Comparison of ENCODE assay signal across 10 cellular contexts in the genomic region with DNA sequence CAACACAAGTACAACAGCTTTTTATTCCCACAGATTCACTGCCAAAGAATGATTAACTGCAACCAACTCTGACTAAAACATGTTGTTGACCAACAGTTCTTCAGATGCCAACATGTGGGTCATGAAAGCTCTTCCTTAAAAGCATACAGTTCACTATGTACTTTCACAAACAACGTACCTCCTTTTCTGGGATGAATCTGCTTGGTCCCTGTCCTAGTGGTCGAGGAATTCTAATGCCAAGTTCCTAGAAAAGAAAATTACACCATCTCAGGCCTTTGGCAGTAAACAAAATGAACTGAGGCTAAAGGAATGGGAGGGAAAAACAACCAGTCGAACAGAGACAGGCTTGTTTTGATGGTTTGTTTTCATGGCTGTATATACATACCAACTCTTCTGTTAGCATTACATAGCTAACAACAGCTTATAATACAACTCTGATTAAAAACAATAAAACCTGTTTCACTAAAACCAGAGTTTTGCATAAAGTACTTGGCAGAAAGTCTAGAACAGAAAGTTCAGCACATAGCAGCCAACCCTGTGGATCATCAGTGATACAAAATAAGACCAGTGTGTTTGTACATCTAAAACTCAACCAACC.
DNase-seq lines count a peak whose midpoint lies in the region; ATAC-seq, FAIRE-seq and TF ChIP-seq lines count a peak whose summit lies in the region.
"Had no signal": no experiment of that assay in that cellular context is flagged by ENCODE, and none has a peak within 500 bp of the region (broad histone marks: within the 10 kb centered on the region; RNA-seq: fewer than 3 reads in every experiment).

No MANE protein-coding gene starts in this region.

- no peak for TF ChIP-seq POLR2A in H1 (IDR thresholded peaks at IDR 0.05; ENCODE audit: control extremely low read depth in 1 of 2, low read depth in 2 of 2, low read length in 2 of 2)

- WGBS in H1 (ENCODE audit: extremely low coverage in 1 of 2, insufficient coverage in 1 of 2, insufficient read length in 1 of 2, insufficient replicate concordance in 2 of 2, low coverage in 1 of 2, low lambda C conversion rate in 2 of 2, missing lambda C conversion rate in 1 of 2), 2 experiments, result 92% methylated on average over 3 of the region's 3 CpGs; no CpG with 5 or more reads in 1 of the 2 experiments
- WGBS in endodermal cell (ENCODE audit: insufficient coverage in 1 of 2, insufficient read length in 1 of 2), 2 experiments, result 93 to 100% methylated on average over 1 to 3 of the region's 3 CpGs

- no peak overlapping the region for H2BK12ac ChIP-seq in H1 (ENCODE audit: low read depth, low read length)

- no peak overlapping the region for H4K5ac ChIP-seq in H1 (ENCODE audit: insufficient read length, low read depth, low read length)

- H3K27me3 ChIP-seq in Loucy (ENCODE audit: insufficient read depth, low read length, poor library complexity, severe bottlenecking) (no peaks in the 10 kb centered on the region), H1 (replicated peaks in 1 of 4; ENCODE audit: control insufficient read depth in 3 of 4, extremely low read depth in 1 of 4, insufficient read depth in 3 of 4, low read length in 3 of 4) (no peaks in the 10 kb centered on the region), lower lobe of right lung (ENCODE audit: low read depth) (no peaks in the 10 kb centered on the region), endodermal cell (ENCODE audit: control insufficient read depth, insufficient read depth, low read length, poor library complexity, severe bottlenecking) (no peaks in the 10 kb centered on the region)

- no peak for TF ChIP-seq EP300 in H1 (IDR thresholded peaks at IDR 0.05; ENCODE audit: borderline replicate concordance in 1 of 2, low read depth in 2 of 2, low read length in 2 of 2)

- H3K27ac ChIP-seq in H1 (ENCODE audit: low read depth, low read length) (no peak overlapping the region), lower lobe of right lung (peak overlapping the region; percentile 27), endodermal cell (ENCODE audit: low read depth, low read length) (no peak overlapping the region)

- no peaks in the 10 kb centered on the region for H3K9me2 ChIP-seq in Loucy (replicated peaks; ENCODE audit: low read depth, low read length)

- peak; percentile 52 for FAIRE-seq in H1 (lab: Jason Lieb, UNC)

- no peaks in the 10 kb centered on the region for H3F3A ChIP-seq in Loucy (ENCODE audit: low read depth)

- H3K9me3 ChIP-seq in Loucy (ENCODE audit: insufficient read depth, low read depth, low read length) (no peaks in the 10 kb centered on the region), H1 (ENCODE audit: insufficient read depth in 2 of 2, low read depth in 1 of 2, low read length in 1 of 2) (no peaks in the 10 kb centered on the region), lower lobe of right lung (no peaks in the 10 kb centered on the region), endodermal cell (ENCODE audit: control insufficient read depth, low read length) (no peaks in the 10 kb centered on the region)

- H3K9me3 Mint-ChIP-seq in endodermal cell, result no peaks in the 10 kb centered on the region

- H3K4ac ChIP-seq in H1 (replicated peaks; ENCODE audit: insufficient read length, low read depth, low read length), result no peak overlapping the region

- no peak overlapping the region for H3K14ac ChIP-seq in H1 (ENCODE audit: insufficient read length)

- POLR2A ChIA-PET in H1 (lab: Charles Lee; ENCODE audit: partially characterized antibody), result no interaction called here

- intact Hi-C loops in lower lobe of right lung (cut with DNase I), result no loop called here

- H3K4me2 ChIP-seq in Loucy (ENCODE audit: low read depth, low read length, poor library complexity, severe bottlenecking), result peak overlapping the region; percentile 31
- H3K4me2 ChIP-seq in H1 (ENCODE audit: insufficient read depth in 1 of 2, low read depth in 2 of 2, low read length in 2 of 2), result no peak overlapping the region

- no peaks in the 10 kb centered on the region for H3K23me2 ChIP-seq in H1 (ENCODE audit: low read depth, low read length)

- peaks cover 22% of the 10 kb centered on the region for H3K4me1 Mint-ChIP-seq in endodermal cell

- H3K9ac ChIP-seq in Loucy (ENCODE audit: low read depth, low read length, poor library complexity, severe bottlenecking), result no peak overlapping the region
- H3K9ac ChIP-seq in H1 (replicated peaks in 1 of 4; ENCODE audit: extremely low read depth in 1 of 4, low read depth in 3 of 4, low read length in 3 of 4), result no peak overlapping the region
- H3K9ac ChIP-seq in endodermal cell (ENCODE audit: extremely low read depth, low read length, poor library complexity, severe bottlenecking), result no peak overlapping the region

- no peaks in the 10 kb centered on the region for H3K79me1 ChIP-seq in H1 (ENCODE audit: low read depth, low read length)

- H3K79me2 ChIP-seq in Loucy (ENCODE audit: insufficient read depth, low read length) (peaks cover 35% of the 10 kb centered on the region), H1 (ENCODE audit: control insufficient read depth in 1 of 2, insufficient read depth in 2 of 2, low read length in 2 of 2) (peaks cover 0 to 35% of the 10 kb centered on the region in 2 experiments; a peak in 2 of 4 replicates)

- H3K4me3 ChIP-seq in Loucy (ENCODE audit: low read length, poor library complexity, severe bottlenecking) (no peak overlapping the region), H1 (ENCODE audit: extremely low read depth in 1 of 4, insufficient read depth in 2 of 4, low read depth in 3 of 4, low read length in 4 of 4) (no peak overlapping the region), lower lobe of right lung (no peak overlapping the region), endodermal cell (ENCODE audit: low read length) (no peak overlapping the region)

- H3K18ac ChIP-seq in H1 (ENCODE audit: extremely low read depth, low read length), result no peak overlapping the region

- no peak overlapping the region for H3K27ac Mint-ChIP-seq in endodermal cell

- CTCF ChIA-PET in H1 (lab: Charles Lee; ENCODE audit: partially characterized antibody), result interaction anchor here (1.0 kb wide), 1 partner anchor 16 kb away, joined by 3 read pairs; no protein-coding TSS in a partner anchor

- H2BK5ac ChIP-seq in H1 (ENCODE audit: low read depth, low read length), result no peak overlapping the region

- ATAC-seq in lower lobe of right lung, result peak; percentile 68 to 81

- TF ChIP-seq CTCF in Loucy (conservative IDR thresholded peaks at IDR 0.05; ENCODE audit: low read length) (no peak), H1 (IDR thresholded peaks at IDR 0.05; ENCODE audit: control extremely low read depth in 1 of 3, insufficient read depth in 1 of 3, low read depth in 1 of 3, low read length in 3 of 3) (no peak), lower lobe of right lung (IDR thresholded peaks at IDR 0.05) (no peak), endodermal cell (conservative IDR thresholded peaks at IDR 0.05) (no peak)

- no peak overlapping the region for H4K91ac ChIP-seq in H1 (replicated peaks; ENCODE audit: insufficient read length, low read length)

- H3K36me3 Mint-ChIP-seq in endodermal cell (ENCODE audit: low read depth), result no peaks in the 10 kb centered on the region

- no peak overlapping the region for H2BK120ac ChIP-seq in H1 (replicated peaks; ENCODE audit: low read depth, low read length)

- H4K8ac ChIP-seq in H1 (ENCODE audit: extremely low read depth, insufficient read depth, low read length), result no peak overlapping the region

- H3K56ac ChIP-seq in H1 (replicated peaks; ENCODE audit: insufficient read length, low read depth, low read length), result no peak overlapping the region

- TF ChIP-seq RAD21 in H1 (IDR thresholded peaks at IDR 0.05 in 1 of 2, conservative IDR thresholded peaks at IDR 0.05 in 1 of 2; ENCODE audit: low read depth in 2 of 2, low read length in 2 of 2), result no peak

- no peak overlapping the region for H2BK15ac ChIP-seq in H1 (ENCODE audit: low read length)

- H3K23ac ChIP-seq in H1 (ENCODE audit: insufficient read length), result no peak overlapping the region

- H3K36me3 ChIP-seq in Loucy (ENCODE audit: insufficient read depth, low read length) (peaks cover 34% of the 10 kb centered on the region; the same call in 1 of the 2 replicates), H1 (ENCODE audit: control insufficient read depth in 2 of 4, insufficient read depth in 4 of 4, low read length in 3 of 4) (peaks cover 2 to 23% (median 7%) of the 10 kb centered on the region in 4 experiments; a peak in 6 of 8 replicates), lower lobe of right lung (peaks cover 39% of the 10 kb centered on the region), endodermal cell (ENCODE audit: control insufficient read depth, insufficient read depth, low read length) (peaks cover 13% of the 10 kb centered on the region)

- no peak overlapping the region for H2AK5ac ChIP-seq in H1 (ENCODE audit: low read depth, low read length)

- H2AFZ ChIP-seq in Loucy (ENCODE audit: low read length) (no peak overlapping the region), H1 (ENCODE audit: low read length) (no peak overlapping the region)

- no peak overlapping the region for H3K4me3 Mint-ChIP-seq in endodermal cell

- peaks cover 38% of the 10 kb centered on the region for H3K4me1 ChIP-seq in Loucy (ENCODE audit: insufficient read depth, low read length, poor library complexity, severe bottlenecking)
- H3K4me1 ChIP-seq in H1 (replicated peaks in 1 of 4; ENCODE audit: control insufficient read depth in 3 of 4, insufficient read depth in 4 of 4, low read length in 3 of 4), result peaks cover 0 to 5% (median 0%) of the 10 kb centered on the region in 4 experiments; a peak in 1 of 7 replicates
- peaks cover 42% of the 10 kb centered on the region for H3K4me1 ChIP-seq in lower lobe of right lung
- peaks cover 9% of the 10 kb centered on the region for H3K4me1 ChIP-seq in endodermal cell (ENCODE audit: control insufficient read depth, insufficient read depth, low read length)

- DNase-seq in H1 (ENCODE audit: low read depth in 1 of 2, low spot score in 2 of 2) (no peak), lower lobe of right lung (no peak), superior temporal gyrus (ENCODE audit: extremely low spot score) (peak; percentile 85), T1000 (lab: John Stamatoyannopoulos, UW) (no peak), endodermal cell (no peak), NCI-H2107 (lab: John Stamatoyannopoulos, UW) (no peak)
- no peak for DNase-seq in stimulated activated CD4-positive, alpha-beta T cell treated with anti-CD3 and anti-CD28 coated beads, Interleukin-15, amount 100 ng/mL, for 24 hours
- DNase-seq: amniotic stem cell, NCI-H524 had no signal

- H4K20me1 ChIP-seq in Loucy (ENCODE audit: insufficient read depth, low read length, poor library complexity, severe bottlenecking) (no peaks in the 10 kb centered on the region), H1 (replicated peaks in 1 of 2; ENCODE audit: control insufficient read depth in 1 of 2, insufficient read depth in 2 of 2, low read length in 2 of 2) (no peaks in the 10 kb centered on the region)

- H3K27me3 Mint-ChIP-seq in endodermal cell (ENCODE audit: insufficient read depth), result no peaks in the 10 kb centered on the region

- H2BK20ac ChIP-seq in H1 (ENCODE audit: low read length), result no peak overlapping the region

TF ChIP-seq in H1, 55 proteins besides CTCF, POLR2A, EP300 and RAD21:
- no peak for TF ChIP-seq TEAD4 (IDR thresholded peaks at IDR 0.05; ENCODE audit: low read depth, low read length)
- TF ChIP-seq CEBPB (IDR thresholded peaks at IDR 0.05; ENCODE audit: low read depth, low read length), result no peak
- no peak for TF ChIP-seq POLR2AphosphoS5 (IDR thresholded peaks at IDR 0.05; ENCODE audit: low read depth, low read length)
- no peak for TF ChIP-seq PHF8 (conservative IDR thresholded peaks at IDR 0.05; ENCODE audit: low read depth, low read length)
